ENCODE assay signal across 8 cellular contexts in genomic region chr1:31633117-31633516, GRCh38. TPM values are rescaled to one million over a fixed set of nuclear protein-coding genes. Genes with fewer than 3 reads are reported as not detected.
DNase-seq lines count a peak whose midpoint lies in the region; ATAC-seq and TF ChIP-seq lines count a peak whose summit lies in the region.

No MANE protein-coding gene starts in this region.

- no peak overlapping the region for H2BK12ac ChIP-seq in mesenchymal stem cell (ENCODE audit: low read length in 2 of 2)

- DNase-seq in GM23248 (peak; percentile 42), mesenchymal stem cell (no peak), LoVo (ENCODE audit: low spot score) (no peak)
- peak; percentile 22 for DNase-seq in activated CD4-positive, alpha-beta T cell treated with anti-CD3 and anti-CD28 coated beads, Interleukin-2, amount 10 ng/mL, durations not matched to agents 7 days and 5 days

- no peak overlapping the region for H3K4me3 ChIP-seq in BLaER1
- no peak overlapping the region for H3K4me3 ChIP-seq in GM23248
- H3K4me3 ChIP-seq in liver (ENCODE audit: low read depth in 1 of 3, low read length in 3 of 3), result no peak overlapping the region
- no peak overlapping the region for H3K4me3 ChIP-seq in mesenchymal stem cell (ENCODE audit: insufficient read depth in 1 of 2, low read depth in 1 of 2, low read length in 2 of 2)

- H3K27me3 ChIP-seq in BLaER1, result no peaks in the 10 kb centered on the region
- no peaks in the 10 kb centered on the region for H3K27me3 ChIP-seq in GM23248 (replicated peaks; ENCODE audit: insufficient read depth)
- no peaks in the 10 kb centered on the region for H3K27me3 ChIP-seq in liver (ENCODE audit: control insufficient read depth in 4 of 4, insufficient read depth in 4 of 4, low read length in 3 of 4)
- no peaks in the 10 kb centered on the region for H3K27me3 ChIP-seq in mesenchymal stem cell (ENCODE audit: control insufficient read depth in 1 of 2, insufficient read depth in 1 of 2, low read length in 2 of 2)

- POLR2A ChIA-PET in activated CD4-positive, alpha-beta T cell treated with anti-CD3 and anti-CD28 coated beads, Interleukin-2, amount 10 ng/mL, durations not matched to agents 7 days and 5 days (lab: Charles Lee), result no interaction called here

- no peak for ATAC-seq in GM21737 (IDR thresholded peaks at IDR 0.05; ENCODE audit: unreplicated experiment)
- ATAC-seq in HG03280 (IDR thresholded peaks at IDR 0.05; ENCODE audit: unreplicated experiment), result no peak

- H2BK15ac ChIP-seq in mesenchymal stem cell (ENCODE audit: low read depth, poor library complexity, severe bottlenecking), result no peak overlapping the region

- peak overlapping the region; percentile 27; the same call in 1 of the 2 replicates for H3K9ac ChIP-seq in BLaER1
- no peak overlapping the region for H3K9ac ChIP-seq in GM23248
- no peak overlapping the region for H3K9ac ChIP-seq in liver (ENCODE audit: low read depth in 1 of 2, low read length in 2 of 2)
- no peak overlapping the region for H3K9ac ChIP-seq in mesenchymal stem cell (ENCODE audit: low read length)

- H3K9me3 ChIP-seq in BLaER1, result no peaks in the 10 kb centered on the region
- H3K9me3 ChIP-seq in GM23248 (ENCODE audit: low read depth), result no peaks in the 10 kb centered on the region
- H3K9me3 ChIP-seq in liver (ENCODE audit: control insufficient read depth in 4 of 4, low read length in 3 of 4), result no peaks in the 10 kb centered on the region
- no peaks in the 10 kb centered on the region for H3K9me3 ChIP-seq in mesenchymal stem cell (ENCODE audit: control insufficient read depth, low read length)

- H3K18ac ChIP-seq in mesenchymal stem cell (ENCODE audit: low read depth in 1 of 2, low read length in 2 of 2), result no peak overlapping the region

- H2AK5ac ChIP-seq in mesenchymal stem cell (ENCODE audit: low read length, severe bottlenecking), result no peak overlapping the region

- no peak overlapping the region for H3K27ac Mint-ChIP-seq in activated CD4-positive, alpha-beta T cell treated with anti-CD3 and anti-CD28 coated beads, Interleukin-2, amount 10 ng/mL, durations not matched to agents 7 days and 5 days

- CTCF ChIA-PET in activated CD4-positive, alpha-beta T cell treated with anti-CD3 and anti-CD28 coated beads, Interleukin-2, amount 10 ng/mL, durations not matched to agents 7 days and 5 days (lab: Charles Lee), result interaction anchor here (1.4 to 1.6 kb wide), 3 partner anchors 9 to 15 kb away, joined by 3 to 6 read pairs (median 4); no protein-coding TSS in a partner anchor

- no peaks in the 10 kb centered on the region for H3K27me3 Mint-ChIP-seq in activated CD4-positive, alpha-beta T cell treated with anti-CD3 and anti-CD28 coated beads, Interleukin-2, amount 10 ng/mL, durations not matched to agents 7 days and 5 days

- H3K36me3 Mint-ChIP-seq in activated CD4-positive, alpha-beta T cell treated with anti-CD3 and anti-CD28 coated beads, Interleukin-2, amount 10 ng/mL, durations not matched to agents 7 days and 5 days (ENCODE audit: low read depth), result peaks cover 17% of the 10 kb centered on the region

- H3K23ac ChIP-seq in mesenchymal stem cell (ENCODE audit: low read length in 2 of 2), result no peak overlapping the region

- H3K36me3 ChIP-seq in BLaER1, result peaks cover 89% of the 10 kb centered on the region
- H3K36me3 ChIP-seq in GM23248 (ENCODE audit: low read depth), result peaks cover 34% of the 10 kb centered on the region; the same call in 1 of the 2 replicates
- peaks cover 17 to 55% (median 42%) of the 10 kb centered on the region in 4 donors for H3K36me3 ChIP-seq in liver (ENCODE audit: control insufficient read depth in 4 of 4, insufficient read depth in 3 of 4, low read depth in 1 of 4, low read length in 3 of 4)
- peaks cover 50 to 65% of the 10 kb centered on the region in 2 experiments for H3K36me3 ChIP-seq in mesenchymal stem cell (ENCODE audit: control insufficient read depth in 1 of 2, insufficient read depth in 2 of 2, low read depth in 1 of 2, low read length in 2 of 2)

- no peak overlapping the region for H2BK5ac ChIP-seq in mesenchymal stem cell (ENCODE audit: low read depth, low read length, poor library complexity, severe bottlenecking)

- H3K4me1 ChIP-seq in BLaER1 (peaks cover 16% of the 10 kb centered on the region), GM23248 (ENCODE audit: insufficient read depth) (0 out of 2 replicates have a peak, but pooled peaks cover 2% of the 10 kb centered on the region), liver (ENCODE audit: control insufficient read depth in 4 of 4, insufficient read depth in 4 of 4, low read length in 3 of 4) (no peaks in the 10 kb centered on the region), mesenchymal stem cell (ENCODE audit: control insufficient read depth, insufficient read depth, low read depth, low read length) (peaks cover 1% of the 10 kb centered on the region)

- H3K27ac ChIP-seq in BLaER1 (no peak overlapping the region), GM23248 (no peak overlapping the region), liver (ENCODE audit: low read depth in 1 of 2, low read length in 2 of 2) (no peak overlapping the region), mesenchymal stem cell (ENCODE audit: low read length, poor library complexity, severe bottlenecking) (no peak overlapping the region)

- no peak overlapping the region for H2BK120ac ChIP-seq in mesenchymal stem cell (ENCODE audit: low read depth, low read length)

- H3K4me3 Mint-ChIP-seq in activated CD4-positive, alpha-beta T cell treated with anti-CD3 and anti-CD28 coated beads, Interleukin-2, amount 10 ng/mL, durations not matched to agents 7 days and 5 days, result no peak overlapping the region

- H3K9me2 ChIP-seq in GM23248 (ENCODE audit: insufficient read depth), result no peaks in the 10 kb centered on the region

- H3K4me2 ChIP-seq in BLaER1, result no peak overlapping the region
- H3K4me2 ChIP-seq in GM23248 (ENCODE audit: unreplicated experiment), result no peak overlapping the region
- H3K4me2 ChIP-seq in mesenchymal stem cell (ENCODE audit: low read length, poor library complexity, severe bottlenecking), result no peak overlapping the region

- no peaks in the 10 kb centered on the region for H3F3A ChIP-seq in GM23248 (ENCODE audit: insufficient read depth)

- 73 to 79% methylated on average over 4 of the region's 4 CpGs for WGBS in GM23248 (ENCODE audit: low coverage in 1 of 2, low lambda C conversion rate in 2 of 2, missing lambda C conversion rate in 2 of 2), 2 experiments
- 73% methylated on average over 4 of the region's 4 CpGs for WGBS in liver
- WGBS in mesenchymal stem cell, result 81% methylated on average over 3 of the region's 4 CpGs

- TF ChIP-seq CTCF in liver (IDR thresholded peaks at IDR 0.05; ENCODE audit: low read depth, low read length, missing input control), result peak; percentile 31

- no peak overlapping the region for H4K91ac ChIP-seq in mesenchymal stem cell (ENCODE audit: low read length)

- H3K9me3 Mint-ChIP-seq in activated CD4-positive, alpha-beta T cell treated with anti-CD3 and anti-CD28 coated beads, Interleukin-2, amount 10 ng/mL, durations not matched to agents 7 days and 5 days, result no peaks in the 10 kb centered on the region

- peaks cover 7% of the 10 kb centered on the region for H3K4me1 Mint-ChIP-seq in activated CD4-positive, alpha-beta T cell treated with anti-CD3 and anti-CD28 coated beads, Interleukin-2, amount 10 ng/mL, durations not matched to agents 7 days and 5 days

- H2AFZ ChIP-seq in GM23248 (no peak overlapping the region), mesenchymal stem cell (ENCODE audit: low read depth, low read length) (no peak overlapping the region)

- peak in 1 of 2 donors; percentile 42 for TF ChIP-seq RAD21 in liver (IDR thresholded peaks at IDR 0.05)

- no peak overlapping the region for H3K4ac ChIP-seq in mesenchymal stem cell (ENCODE audit: low read depth in 1 of 2, low read length in 2 of 2)

- H3K79me2 ChIP-seq in GM23248 (ENCODE audit: insufficient read depth), result peaks cover 56% of the 10 kb centered on the region

- H3K14ac ChIP-seq in mesenchymal stem cell (ENCODE audit: low read length in 2 of 2), result no peak overlapping the region

- H4K20me1 ChIP-seq in BLaER1 (peaks cover 56% of the 10 kb centered on the region), GM23248 (ENCODE audit: insufficient read depth) (no peaks in the 10 kb centered on the region; the same call in 1 of the 2 replicates)

- in situ Hi-C loops in GM23248 (cut with MboI), result no loop called here

- H4K8ac ChIP-seq in mesenchymal stem cell (ENCODE audit: low read length), result no peak overlapping the region

- H3K79me1 ChIP-seq in mesenchymal stem cell (replicated peaks; ENCODE audit: low read length, poor library complexity, severe bottlenecking), result peaks cover 46% of the 10 kb centered on the region

TF ChIP-seq in liver, 16 proteins besides CTCF, POLR2A, EP300 and RAD21 (continues in another document):
- TF ChIP-seq MAX (IDR thresholded peaks at IDR 0.05) (no peak), HNF4A (conservative IDR thresholded peaks at IDR 0.05) (no peak), TAF1 (conservative IDR thresholded peaks at IDR 0.05) (no peak), JUND (IDR thresholded peaks at IDR 0.05) (no peak), GABPA (IDR thresholded peaks at IDR 0.05 in 1 of 2, conservative IDR thresholded peaks at IDR 0.05 in 1 of 2) (no peak)

RNA-seq across cellular contexts. Expression of gene PEF1, which starts 11.6 kb away (rescaled TPM):
- total RNA-seq in GM23248 (2014; rRNA removed; shearing (Covaris generic)), result 97.5 and 131 TPM in 2 replicates
- polyA plus RNA-seq in GM23248 (2016; fragmentation: Nextera tagmentation; extraction: Ambion mirVana) (71.3 and 77.8 TPM in 2 replicates), liver (10 to 100 TPM; 27.7 to 46.8 TPM)
- total RNA-seq in activated CD4-positive, alpha-beta T cell treated with anti-CD3 and anti-CD28 coated beads, Interleukin-2, amount 10 ng/mL, durations not matched to agents 7 days and 5 days, result 10 to 100 TPM; 50.4 to 51.6 TPM
- total RNA-seq in liver, result 10 to 100 TPM; 30.4 to 34.1 TPM
- 56.0 TPM for polyA plus RNA-seq in mesenchymal stem cell (2013, experiment 1 of 2)
- polyA plus RNA-seq in mesenchymal stem cell (2013, experiment 2 of 2), result 55.6 TPM

RNA-seq across cellular contexts. Expression of gene HCRTR1, which starts 15.6 kb away (rescaled TPM):
- total RNA-seq in GM23248 (2014; rRNA removed; shearing (Covaris generic)), result not detected in 2 replicates
- polyA plus RNA-seq in GM23248 (2016; fragmentation: Nextera tagmentation; extraction: Ambion mirVana), result not detected in 2 replicates
- not detected for total RNA-seq in activated CD4-positive, alpha-beta T cell treated with anti-CD3 and anti-CD28 coated beads, Interleukin-2, amount 10 ng/mL, durations not matched to agents 7 days and 5 days
- total RNA-seq in liver, result not detected
- under 1 TPM in 1 of 2 donors, not detected in 1; 0.06 TPM for polyA plus RNA-seq in liver
- not detected for polyA plus RNA-seq in mesenchymal stem cell (2013, experiment 1 of 2)
- polyA plus RNA-seq in mesenchymal stem cell (2013, experiment 2 of 2), result not detected

RNA-seq across cellular contexts. Expression of gene TINAGL1, which starts 56.8 kb away (rescaled TPM):
- total RNA-seq in GM23248 (2014; rRNA removed; shearing (Covaris generic)), result 3.5 and 4.7 TPM in 2 replicates
- polyA plus RNA-seq in GM23248 (2016; fragmentation: Nextera tagmentation; extraction: Ambion mirVana), result 1.1 and 1.4 TPM in 2 replicates
- not detected for total RNA-seq in activated CD4-positive, alpha-beta T cell treated with anti-CD3 and anti-CD28 coated beads, Interleukin-2, amount 10 ng/mL, durations not matched to agents 7 days and 5 days
- total RNA-seq in liver, result 10 to 100 TPM; 16.1 to 52.9 TPM
- 10 to 100 TPM in 1 of 2 donors, 1 to 10 TPM in 1; 8.7 to 35.0 TPM for polyA plus RNA-seq in liver
- polyA plus RNA-seq in mesenchymal stem cell (2013, experiment 1 of 2), result 0.47 TPM
- polyA plus RNA-seq in mesenchymal stem cell (2013, experiment 2 of 2), result 0.47 TPM

Comparison
In these comparisons a context has a peak if more than half of its experiments do, and no peak if none do; other contexts are left out.
1. DNase-seq: peak in GM23248 (single experiment) and activated CD4-positive, alpha-beta T cell treated with anti-CD3 and anti-CD28 coated beads, Interleukin-2, amount 10 ng/mL, durations not matched to agents 7 days and 5 days (single experiment); none in mesenchymal stem cell (single experiment) and LoVo (single experiment).